Comparison of ENCODE assay signal across 1 cellular context in genomic region chr11:1763796-1764661, GRCh38.
TF ChIP-seq lines count a peak whose summit lies in the region.

TSS of gene CTSD (minus strand) at chr11:1763927. CDS start at chr11:1763859, 68 bp downstream.

TF ChIP-seq in HEK293, 187 proteins besides CTCF, POLR2A, EP300 and RAD21 (continued from another document):
- no peak for TF ChIP-seq ZNF449 (tag by site-specific recombination; IDR thresholded peaks at IDR 0.05)
- no peak for TF ChIP-seq ZNF266 (tag by site-specific recombination; IDR thresholded peaks at IDR 0.05; ENCODE audit: low read depth)
- no peak for TF ChIP-seq SP3 (tag by site-specific recombination; IDR thresholded peaks at IDR 0.05)
- TF ChIP-seq ZNF664 (tag by site-specific recombination; IDR thresholded peaks at IDR 0.05) = no peak
- no peak for TF ChIP-seq ZNF558 (tag by site-specific recombination; IDR thresholded peaks at IDR 0.05)
- no peak for TF ChIP-seq ZNF626 (tag by site-specific recombination; IDR thresholded peaks at IDR 0.05)
- TF ChIP-seq KLF8 (tag by site-specific recombination; IDR thresholded peaks at IDR 0.05) = peak; percentile 23; the same call in 1 of the 2 replicates
- TF ChIP-seq ZNF580 (tag by site-specific recombination; IDR thresholded peaks at IDR 0.05) = peak; percentile 87; the same call in 1 of the 2 replicates
- TF ChIP-seq ZBTB8A (tag by site-specific recombination; IDR thresholded peaks at IDR 0.05) = no peak
- no peak for TF ChIP-seq ZNF768 (tag by site-specific recombination; IDR thresholded peaks at IDR 0.05)
- no peak for TF ChIP-seq ZNF645 (tag by site-specific recombination; IDR thresholded peaks at IDR 0.05)
- 0 out of 2 replicates have a peak, but pooled peaks have one; percentile 25 for TF ChIP-seq IKZF3 (tag by site-specific recombination; IDR thresholded peaks at IDR 0.05)
- no peak for TF ChIP-seq ZNF18 (tag by site-specific recombination; IDR thresholded peaks at IDR 0.05)
